16 cellular contexts compared by ENCODE assay signal in the genomic region with DNA sequence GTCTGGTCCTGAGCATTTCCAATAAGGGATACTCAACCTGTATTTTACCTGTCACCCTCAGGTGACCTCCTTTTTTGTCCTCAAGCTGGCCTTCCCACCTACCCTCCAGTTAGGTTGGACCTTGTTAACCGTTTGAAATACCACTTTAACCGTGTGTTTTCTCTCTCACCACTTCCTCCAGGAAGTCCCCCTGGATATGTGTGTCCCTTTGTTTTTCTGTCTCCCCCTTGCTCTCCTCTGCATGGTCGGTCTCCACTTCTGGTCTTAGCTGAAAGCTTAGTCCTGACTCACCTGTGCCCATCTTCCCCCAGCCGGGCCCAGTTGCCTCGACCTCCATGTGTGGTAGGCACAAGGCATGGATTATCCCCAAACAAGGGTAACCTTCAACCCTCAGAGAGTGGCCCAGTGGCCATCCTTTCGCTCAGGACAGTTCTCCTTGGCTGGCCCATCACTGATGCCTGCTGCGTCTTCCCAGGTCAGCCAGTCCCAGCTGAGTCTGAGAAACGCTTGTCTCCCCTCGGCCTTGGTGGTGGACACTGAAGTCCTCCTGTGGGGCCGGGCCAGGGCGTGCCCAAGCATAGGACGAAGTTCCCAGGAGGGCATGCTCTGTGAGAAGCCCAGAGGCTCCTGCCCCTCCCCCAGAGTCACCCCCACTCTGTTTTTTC. TPM values are rescaled to one million over a fixed set of nuclear protein-coding genes. Genes with fewer than 3 reads are reported as not detected.
DNase-seq lines count a peak whose midpoint lies in the region; ATAC-seq and TF ChIP-seq lines count a peak whose summit lies in the region.
"Had no signal": no experiment of that assay in that cellular context is flagged by ENCODE, and none has a peak within 500 bp of the region (broad histone marks: within the 10 kb centered on the region; RNA-seq: fewer than 3 reads in every experiment).

No MANE protein-coding gene starts in this region.

- POLR2A ChIA-PET in activated CD4-positive, alpha-beta memory T cell treated with anti-CD3 and anti-CD28 coated beads, Interleukin-2, amount 10 ng/mL, durations not matched to agents 7 days and 5 days (lab: Charles Lee), result interaction anchor here (0.8 to 2.0 kb wide), 4 partner anchors 9 to 64 kb away, joined by 3 to 10 read pairs (median 6); a partner anchor contains a TSS

- intact Hi-C loops in left ventricle myocardium inferior (cut with micrococcal nuclease) (no loop called here), Right ventricle myocardium superior (cut with DNase I) (no loop called here), lower lobe of right lung (cut with DNase I) (no loop called here)

- H3K4me1 ChIP-seq in left ventricle myocardium inferior (peaks cover 76% of the 10 kb centered on the region), lower lobe of right lung (peaks cover 67% of the 10 kb centered on the region), upper lobe of left lung (peaks cover 54 to 72% (median 55%) of the 10 kb centered on the region in 4 donors)

- ATAC-seq in Right ventricle myocardium superior (ENCODE audit: poor library complexity) (no peak), lower lobe of right lung (no peak), upper lobe of left lung (ENCODE audit: low FRiP score in 2 of 2) (no peak)
- ATAC-seq: Panc1 had no signal

- no peaks in the 10 kb centered on the region for H3K9me3 Mint-ChIP-seq in activated CD4-positive, alpha-beta memory T cell treated with anti-CD3 and anti-CD28 coated beads, Interleukin-2, amount 10 ng/mL, durations not matched to agents 7 days and 5 days

- WGBS in upper lobe of left lung, 2 donors, result 77 to 86% methylated on average over 12 of the region's 12 CpGs

- H3K27me3 Mint-ChIP-seq in activated CD4-positive, alpha-beta memory T cell treated with anti-CD3 and anti-CD28 coated beads, Interleukin-2, amount 10 ng/mL, durations not matched to agents 7 days and 5 days, result no peaks in the 10 kb centered on the region

- H3K9me3 ChIP-seq in left ventricle myocardium inferior (replicated peaks) (no peaks in the 10 kb centered on the region), lower lobe of right lung (no peaks in the 10 kb centered on the region), upper lobe of left lung (no peaks in the 10 kb centered on the region)
- H3K9me3 ChIP-seq: ovary had no signal

- H3K36me3 Mint-ChIP-seq in activated CD4-positive, alpha-beta memory T cell treated with anti-CD3 and anti-CD28 coated beads, Interleukin-2, amount 10 ng/mL, durations not matched to agents 7 days and 5 days (ENCODE audit: low read depth), result peaks cover 65% of the 10 kb centered on the region

- TF ChIP-seq POLR2A in upper lobe of left lung (IDR thresholded peaks at IDR 0.05), result no peak

- CTCF ChIA-PET in activated CD4-positive, alpha-beta memory T cell treated with anti-CD3 and anti-CD28 coated beads, Interleukin-2, amount 10 ng/mL, durations not matched to agents 7 days and 5 days (lab: Charles Lee), result interaction anchor here (2.5 kb wide), 1 partner anchor 19 kb away, joined by 6 read pairs; a partner anchor contains a TSS

- no peak for TF ChIP-seq EP300 in upper lobe of left lung (IDR thresholded peaks at IDR 0.05)

- peaks cover 82% of the 10 kb centered on the region for H3K4me1 Mint-ChIP-seq in activated CD4-positive, alpha-beta memory T cell treated with anti-CD3 and anti-CD28 coated beads, Interleukin-2, amount 10 ng/mL, durations not matched to agents 7 days and 5 days

- no peak overlapping the region for H3K4me3 Mint-ChIP-seq in activated CD4-positive, alpha-beta memory T cell treated with anti-CD3 and anti-CD28 coated beads, Interleukin-2, amount 10 ng/mL, durations not matched to agents 7 days and 5 days

- H3K36me3 ChIP-seq in left ventricle myocardium inferior (peaks cover 50% of the 10 kb centered on the region), lower lobe of right lung (peaks cover 83% of the 10 kb centered on the region), upper lobe of left lung (peaks cover 12 to 81% (median 53%) of the 10 kb centered on the region in 4 donors)
- H3K36me3 ChIP-seq: ovary had no signal

- H3K4me3 ChIP-seq in left ventricle myocardium inferior (no peak overlapping the region), lower lobe of right lung (no peak overlapping the region), upper lobe of left lung (no peak overlapping the region)
- H3K4me3 ChIP-seq: ovary had no signal

- H3K27me3 ChIP-seq in left ventricle myocardium inferior (ENCODE audit: low read depth), result no peaks in the 10 kb centered on the region
- H3K27me3 ChIP-seq in lower lobe of right lung (ENCODE audit: low read depth), result no peaks in the 10 kb centered on the region
- no peaks in the 10 kb centered on the region for H3K27me3 ChIP-seq in upper lobe of left lung
- H3K27me3 ChIP-seq: ovary had no signal

- DNase-seq in left ventricle myocardium inferior (no peak), Right ventricle myocardium superior (no peak), lower lobe of right lung (no peak), upper lobe of left lung (no peak), mucosa of gallbladder (ENCODE audit: low spot score) (no peak), DMS 273 (lab: John Stamatoyannopoulos, UW; ENCODE audit: unreplicated experiment) (no peak), NCI-H510A treated with DMSO at 0.1 percent for 48 hours (lab: John Stamatoyannopoulos, UW) (no peak)
- DNase-seq in activated CD4-positive, alpha-beta memory T cell treated with anti-CD3 and anti-CD28 coated beads, Interleukin-2, amount 10 ng/mL, durations not matched to agents 7 days and 5 days, result no peak
- DNase-seq: aorta, EL, mammary epithelial cell, NCI-H1694, NCI-H524 treated with DMSO at 0.1 percent for 48 hours, ovary had no signal

- TF ChIP-seq CTCF in left ventricle myocardium inferior (IDR thresholded peaks at IDR 0.05; ENCODE audit: borderline replicate concordance), result no peak
- TF ChIP-seq CTCF in lower lobe of right lung (IDR thresholded peaks at IDR 0.05), result no peak
- no peak for TF ChIP-seq CTCF in upper lobe of left lung (IDR thresholded peaks at IDR 0.05)

- H3K27ac Mint-ChIP-seq in activated CD4-positive, alpha-beta memory T cell treated with anti-CD3 and anti-CD28 coated beads, Interleukin-2, amount 10 ng/mL, durations not matched to agents 7 days and 5 days, result peak overlapping the region; percentile 80

- H3K27ac ChIP-seq in left ventricle myocardium inferior (replicated peaks) (peak overlapping the region; percentile 44), lower lobe of right lung (peak overlapping the region; percentile 31), upper lobe of left lung (peak overlapping the region; percentile 37 to 79 (median 43))
- H3K27ac ChIP-seq: KMS-11, ovary had no signal

RNA-seq across cellular contexts. Expression of a gene that starts 20.0 kb away (rescaled TPM):
- total RNA-seq in left ventricle myocardium inferior (29.4 TPM), Right ventricle myocardium superior (31.7 TPM), lower lobe of right lung (158 TPM), upper lobe of left lung (100 to 1,000 TPM in 5 of 6 donors, 10 to 100 TPM in 1; 97.9 to 168 (median 149) TPM), mucosa of gallbladder (247 TPM)
- 100 to 1,000 TPM; 193 to 196 TPM for total RNA-seq in activated CD4-positive, alpha-beta memory T cell treated with anti-CD3 and anti-CD28 coated beads, Interleukin-2, amount 10 ng/mL, durations not matched to agents 7 days and 5 days

RNA-seq across cellular contexts. Expression of a gene that starts 36.4 kb away (rescaled TPM):
- total RNA-seq in left ventricle myocardium inferior (760 TPM), Right ventricle myocardium superior (767 TPM), lower lobe of right lung (1,156 TPM), upper lobe of left lung (1,000 to 10,000 TPM in 4 of 6 donors, 100 to 1,000 TPM in 2; 542 to 1,288 (median 1,062) TPM), mucosa of gallbladder (984 TPM)
- 100 to 1,000 TPM; 933 to 960 TPM for total RNA-seq in activated CD4-positive, alpha-beta memory T cell treated with anti-CD3 and anti-CD28 coated beads, Interleukin-2, amount 10 ng/mL, durations not matched to agents 7 days and 5 days
